Comparison of ENCODE assay signal across 19 cellular contexts in the genomic region with DNA sequence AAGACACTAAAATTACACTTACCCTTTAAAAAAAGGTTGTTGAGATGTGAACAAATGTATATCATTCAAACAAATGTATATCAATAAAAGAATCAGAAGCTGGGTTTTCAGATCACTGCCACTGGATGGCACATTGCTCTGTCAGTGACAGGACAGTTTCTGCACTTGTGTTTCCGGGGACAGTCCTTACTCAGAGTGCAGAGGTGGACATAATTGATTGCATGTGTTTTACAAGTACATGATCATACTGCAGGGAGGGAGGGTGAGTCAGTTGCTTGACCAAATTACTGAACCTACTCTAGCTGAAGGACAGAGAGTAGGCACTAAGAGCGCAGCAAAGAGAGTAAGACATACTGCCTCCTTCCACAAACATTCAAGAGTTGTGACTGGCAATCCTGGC.
A peak's percentile ranks its signal among the peaks of the same experiment; 100 is the strongest.
DNase-seq lines count a peak whose midpoint lies in the region; ATAC-seq and TF ChIP-seq lines count a peak whose summit lies in the region.
"Had no signal": no experiment of that assay in that cellular context is flagged by ENCODE, and none has a peak within 500 bp of the region (broad histone marks: within the 10 kb centered on the region; RNA-seq: fewer than 3 reads in every experiment).

No MANE protein-coding gene starts in this region.

- TF ChIP-seq EP300 in transverse colon (IDR thresholded peaks at IDR 0.05; ENCODE audit: low read depth) = no peak

- H3K36me3 ChIP-seq in heart right ventricle = no peaks in the 10 kb centered on the region
- H3K36me3 ChIP-seq in transverse colon = no peaks in the 10 kb centered on the region
- H3K36me3 ChIP-seq: breast epithelium, neural progenitor cell, Peyer's patch had no signal

- H3K4me3 Mint-ChIP-seq in activated naive CD8-positive, alpha-beta T cell = no peak overlapping the region
- no peak overlapping the region for H3K4me3 Mint-ChIP-seq in activated naive CD8-positive, alpha-beta T cell treated with anti-CD3 and anti-CD28 coated beads, Interleukin-2, amount 50 U/mL, for 24 hours
- H3K4me3 Mint-ChIP-seq in naive thymus-derived CD8-positive, alpha-beta T cell = no peak overlapping the region
- H3K4me3 Mint-ChIP-seq: activated T-cell treated with anti-CD3 and anti-CD28 coated beads, Interleukin-2, amount 50 U/mL, for 24 hours; IgD-negative memory B cell; neural progenitor cell; WTC11 had no signal

- no peak for DNase-seq in activated naive CD8-positive, alpha-beta T cell treated with anti-CD3 and anti-CD28 coated beads, Interleukin-2, amount 50 U/mL, for 24 hours
- no peak for DNase-seq in heart right ventricle
- DNase-seq in transverse colon = peak; percentile 24
- DNase-seq in naive thymus-derived CD8-positive, alpha-beta T cell = no peak
- no peak for DNase-seq in NCI-H1694 (lab: John Stamatoyannopoulos, UW)
- no peak for DNase-seq in NCI-H2196 treated with DMSO at 0.1 percent for 48 hours (lab: John Stamatoyannopoulos, UW; ENCODE audit: unreplicated experiment)
- DNase-seq: activated T-cell treated with anti-CD3 and anti-CD28 coated beads, Interleukin-2, amount 50 U/mL, for 24 hours; kidney glomerular epithelial cell; NCI-H2227 treated with DMSO at 0.1 percent for 48 hours; stimulated activated CD4-positive, alpha-beta T cell treated with anti-CD3 and anti-CD28 coated beads, Interleukin-2, amount 100 ng/mL, for 24 hours; stimulated activated naive CD4-positive, alpha-beta T cell had no signal

- H3K9me3 Mint-ChIP-seq in activated naive CD8-positive, alpha-beta T cell (ENCODE audit: low read depth) = no peaks in the 10 kb centered on the region
- H3K9me3 Mint-ChIP-seq in activated naive CD8-positive, alpha-beta T cell treated with anti-CD3 and anti-CD28 coated beads, Interleukin-2, amount 50 U/mL, for 24 hours = no peaks in the 10 kb centered on the region
- H3K9me3 Mint-ChIP-seq in naive thymus-derived CD8-positive, alpha-beta T cell = no peaks in the 10 kb centered on the region
- H3K9me3 Mint-ChIP-seq: activated T-cell treated with anti-CD3 and anti-CD28 coated beads, Interleukin-2, amount 50 U/mL, for 24 hours; neural progenitor cell; WTC11 had no signal

- no peak overlapping the region for H3K4me3 ChIP-seq in heart right ventricle
- H3K4me3 ChIP-seq in transverse colon = no peak overlapping the region
- H3K4me3 ChIP-seq: breast epithelium, neural progenitor cell, Peyer's patch had no signal

- TF ChIP-seq POLR2A in transverse colon (IDR thresholded peaks at IDR 0.05) = no peak

- in situ Hi-C loops in transverse colon (cut with MboI; ENCODE audit: low pct_ligation_motif_present in 1 of 4, low pct_unique_long_range_greater_than_20kb in 1 of 4, low sequenced_read_pairs in 3 of 4) = no loop called here

- H3K27me3 ChIP-seq in heart right ventricle = no peaks in the 10 kb centered on the region
- H3K27me3 ChIP-seq in transverse colon = no peaks in the 10 kb centered on the region
- H3K27me3 ChIP-seq: breast epithelium, neural progenitor cell, Peyer's patch had no signal

- H3K27ac ChIP-seq in heart right ventricle (no peak overlapping the region), transverse colon (no peak overlapping the region)
- H3K27ac ChIP-seq: 22Rv1, breast epithelium, neural progenitor cell, Peyer's patch had no signal

- intact Hi-C loops in heart right ventricle (cut with DNase I) = loop anchor here in 1 of 10 donors (5.0 to 10.0 kb wide), 2 partner anchors 205 to 302 kb away; a partner anchor contains a TSS
- intact Hi-C loops in transverse colon (cut with DNase I; ENCODE audit: low total_unique reads) = no loop called here

- TF ChIP-seq CTCF in heart right ventricle (IDR thresholded peaks at IDR 0.05) (peak in 1 of 9 donors; percentile 13), transverse colon (IDR thresholded peaks at IDR 0.05) (peak in 1 of 5 experiments; percentile 11)

- whole genome bisulfite sequencing in heart right ventricle, 2 donors = 51 to 58% methylated on average over 2 of the region's 2 CpGs
- 42 to 54% methylated on average over 2 of the region's 2 CpGs for WGBS in transverse colon (ENCODE audit: low coverage in 1 of 2), 2 donors

- POLR2A ChIA-PET in naive thymus-derived CD8-positive, alpha-beta T cell (lab: Charles Lee) = no interaction called here

- H3K27ac Mint-ChIP-seq in activated naive CD8-positive, alpha-beta T cell = peak overlapping the region; percentile 17
- no peak overlapping the region for H3K27ac Mint-ChIP-seq in activated naive CD8-positive, alpha-beta T cell treated with anti-CD3 and anti-CD28 coated beads, Interleukin-2, amount 50 U/mL, for 24 hours
- H3K27ac Mint-ChIP-seq in naive thymus-derived CD8-positive, alpha-beta T cell = no peak overlapping the region
- H3K27ac Mint-ChIP-seq: activated T-cell treated with anti-CD3 and anti-CD28 coated beads, Interleukin-2, amount 50 U/mL, for 24 hours; IgD-negative memory B cell; neural progenitor cell; WTC11 had no signal

- H3K9me3 ChIP-seq in heart right ventricle (no peaks in the 10 kb centered on the region), transverse colon (no peaks in the 10 kb centered on the region)
- H3K9me3 ChIP-seq: breast epithelium, Peyer's patch had no signal

- H3K4me1 ChIP-seq in heart right ventricle = no peaks in the 10 kb centered on the region
- H3K4me1 ChIP-seq in transverse colon = no peaks in the 10 kb centered on the region
- H3K4me1 ChIP-seq: breast epithelium, neural progenitor cell, Peyer's patch had no signal

- no peak for ATAC-seq in activated naive CD8-positive, alpha-beta T cell treated with anti-CD3 and anti-CD28 coated beads, Interleukin-2, amount 50 U/mL, for 24 hours
- ATAC-seq in SK-N-SH treated with all-trans-retinoic acid at 6 μM for 48 hours = peak; percentile 90
- ATAC-seq in heart right ventricle = peak in 5 of 8 donors; percentile 33 to 72 (median 37)
- no peak for ATAC-seq in naive thymus-derived CD8-positive, alpha-beta T cell
- ATAC-seq: WTC11 had no signal

- no peaks in the 10 kb centered on the region for H3K4me1 Mint-ChIP-seq in activated naive CD8-positive, alpha-beta T cell (ENCODE audit: low read depth)
- no peaks in the 10 kb centered on the region for H3K4me1 Mint-ChIP-seq in activated naive CD8-positive, alpha-beta T cell treated with anti-CD3 and anti-CD28 coated beads, Interleukin-2, amount 50 U/mL, for 24 hours
- H3K4me1 Mint-ChIP-seq in naive thymus-derived CD8-positive, alpha-beta T cell = no peaks in the 10 kb centered on the region
- H3K4me1 Mint-ChIP-seq: IgD-negative memory B cell, neural progenitor cell, WTC11 had no signal

- no peaks in the 10 kb centered on the region for H3K27me3 Mint-ChIP-seq in activated naive CD8-positive, alpha-beta T cell
- no peaks in the 10 kb centered on the region for H3K27me3 Mint-ChIP-seq in activated naive CD8-positive, alpha-beta T cell treated with anti-CD3 and anti-CD28 coated beads, Interleukin-2, amount 50 U/mL, for 24 hours
- H3K27me3 Mint-ChIP-seq in naive thymus-derived CD8-positive, alpha-beta T cell = no peaks in the 10 kb centered on the region
- H3K27me3 Mint-ChIP-seq: activated T-cell treated with anti-CD3 and anti-CD28 coated beads, Interleukin-2, amount 50 U/mL, for 24 hours; IgD-negative memory B cell had no signal

- no peaks in the 10 kb centered on the region for H3K36me3 Mint-ChIP-seq in activated naive CD8-positive, alpha-beta T cell
- no peaks in the 10 kb centered on the region for H3K36me3 Mint-ChIP-seq in activated naive CD8-positive, alpha-beta T cell treated with anti-CD3 and anti-CD28 coated beads, Interleukin-2, amount 50 U/mL, for 24 hours (ENCODE audit: low read depth)
- H3K36me3 Mint-ChIP-seq in naive thymus-derived CD8-positive, alpha-beta T cell = no peaks in the 10 kb centered on the region
- H3K36me3 Mint-ChIP-seq: IgD-negative memory B cell, neural progenitor cell, WTC11 had no signal

TF ChIP-seq in SK-N-SH treated with all-trans-retinoic acid at 6 μM for 48 hours, 23 proteins besides CTCF, POLR2A, EP300 and RAD21:
- TF ChIP-seq ZFP30 (CRISPR knock-in tag; IDR thresholded peaks at IDR 0.05) (no peak), ZFP3 (CRISPR knock-in tag; IDR thresholded peaks at IDR 0.05) (0 out of 2 replicates have a peak, but pooled peaks have one; percentile 17)

Comparison
In these comparisons a context has a peak if more than half of its experiments do, and no peak if none do; other contexts are left out.
1. ATAC-seq: peak in SK-N-SH treated with all-trans-retinoic acid at 6 μM for 48 hours (single experiment) and heart right ventricle (5 of 8); none in activated naive CD8-positive, alpha-beta T cell treated with anti-CD3 and anti-CD28 coated beads, Interleukin-2, amount 50 U/mL, for 24 hours (single experiment) and naive thymus-derived CD8-positive, alpha-beta T cell (0 of 2).